ENCODE assay signal across 11 cellular contexts in genomic region chr2:202035941-202036372, GRCh38. TPM values are rescaled to one million over a fixed set of nuclear protein-coding genes. Genes with fewer than 3 reads are reported as not detected.
DNase-seq lines count a peak whose midpoint lies in the region; ATAC-seq and TF ChIP-seq lines count a peak whose summit lies in the region.
"Had no signal": no experiment of that assay in that cellular context is flagged by ENCODE, and none has a peak within 500 bp of the region (broad histone marks: within the 10 kb centered on the region; RNA-seq: fewer than 3 reads in every experiment).

No MANE protein-coding gene starts in this region.

- intact Hi-C loops in Right ventricle myocardium superior (cut with DNase I), result no loop called here
- intact Hi-C loops in left cardiac atrium (cut with DNase I), result loop anchor here in 1 of 2 donors (5.0 to 10.0 kb wide), 3 partner anchors 139 to 174 kb away; no protein-coding TSS in a partner anchor

- peak; percentile 49 for DNase-seq in Right ventricle myocardium superior
- no peak for DNase-seq in left cardiac atrium
- peak; percentile 77 for DNase-seq in endodermal cell
- peak; percentile 62 for DNase-seq in mesendoderm
- DNase-seq in upper lobe of left lung, result peak in 1 of 2 donors; percentile 78
- DNase-seq in RKO (ENCODE audit: low spot score), result no peak
- no peak for DNase-seq in stimulated activated naive B cell treated with anti-CD40 and anti-IgM and Interleukin-4, amounts not matched to agents 10 μg/mL and 1 μg/mL and 100 μg/mL, for 72 hours
- DNase-seq in ureter (ENCODE audit: low spot score), result no peak
- DNase-seq: NCI-H1694 had no signal

- no peak overlapping the region for H4K5ac ChIP-seq in mesendoderm (ENCODE audit: low read length)

- H4K8ac ChIP-seq in mesendoderm (ENCODE audit: low read depth, low read length), result no peak overlapping the region

- H3K4me1 ChIP-seq in endodermal cell (ENCODE audit: control insufficient read depth, insufficient read depth, low read length) (no peaks in the 10 kb centered on the region), mesendoderm (ENCODE audit: control insufficient read depth, low read depth, low read length) (no peaks in the 10 kb centered on the region), upper lobe of left lung (peaks cover 17 to 57% (median 29%) of the 10 kb centered on the region in 4 donors)

- WGBS in endodermal cell (ENCODE audit: insufficient coverage in 1 of 2, insufficient read length in 1 of 2), 2 experiments, result 13 to 18% methylated on average over 21 to 32 of the region's 32 CpGs
- no CpG with 5 or more reads among the region's 32 CpGs for WGBS in mesendoderm (ENCODE audit: extremely low coverage, insufficient coverage, low lambda C conversion rate)
- WGBS in upper lobe of left lung, 2 donors, result 61 to 71% methylated on average over 20 to 32 of the region's 32 CpGs

- H3K18ac ChIP-seq in mesendoderm (ENCODE audit: low read length), result peak overlapping the region; percentile 0

- ATAC-seq in Right ventricle myocardium superior (ENCODE audit: poor library complexity) (no peak), left cardiac atrium (no peak), upper lobe of left lung (ENCODE audit: low FRiP score in 2 of 2) (no peak)
- no peak for ATAC-seq in stimulated activated naive B cell treated with anti-CD40 and anti-IgM and Interleukin-4, amounts not matched to agents 10 μg/mL and 1 μg/mL and 100 μg/mL, for 72 hours (replicated peaks)

- H2AK5ac ChIP-seq in mesendoderm (ENCODE audit: low read length), result no peak overlapping the region

- no peak overlapping the region for H2BK15ac ChIP-seq in mesendoderm (replicated peaks; ENCODE audit: low read depth)

- H3K9ac ChIP-seq in endodermal cell (ENCODE audit: extremely low read depth, low read length, poor library complexity, severe bottlenecking), result peak overlapping the region; percentile 85
- H3K9ac ChIP-seq in mesendoderm (ENCODE audit: low read length), result peak overlapping the region; percentile 92

- peaks cover 37% of the 10 kb centered on the region for H3K79me2 ChIP-seq in mesendoderm (ENCODE audit: control insufficient read depth, insufficient read depth, low read length)

- peak overlapping the region; percentile 47 for H3K4me2 ChIP-seq in mesendoderm (ENCODE audit: low read length)

- no peaks in the 10 kb centered on the region for H3K27me3 ChIP-seq in endodermal cell (ENCODE audit: control insufficient read depth, insufficient read depth, low read length, poor library complexity, severe bottlenecking)
- H3K27me3 ChIP-seq in mesendoderm (ENCODE audit: insufficient read depth, low read length, poor library complexity), result no peaks in the 10 kb centered on the region
- H3K27me3 ChIP-seq in upper lobe of left lung, result peaks cover 0 to 23% (median 7%) of the 10 kb centered on the region in 4 donors

- H3K4ac ChIP-seq in mesendoderm (ENCODE audit: low read depth, low read length), result no peak overlapping the region

- peaks cover 5% of the 10 kb centered on the region for H3K27me3 Mint-ChIP-seq in endodermal cell (ENCODE audit: insufficient read depth)
- peaks cover 38 to 44% of the 10 kb centered on the region in 2 donors for H3K27me3 Mint-ChIP-seq in stimulated activated naive B cell treated with anti-CD40 and anti-IgM and Interleukin-4, amounts not matched to agents 10 μg/mL and 1 μg/mL and 100 μg/mL, for 72 hours

- H3K4me3 ChIP-seq in endodermal cell (ENCODE audit: low read length), result peak overlapping the region; percentile 97
- peak overlapping the region; percentile 86 for H3K4me3 ChIP-seq in mesendoderm (ENCODE audit: low read length)
- peak overlapping the region in 3 of 4 donors; percentile 69 to 87 (median 81) for H3K4me3 ChIP-seq in upper lobe of left lung

- no peak overlapping the region for H2BK120ac ChIP-seq in mesendoderm (ENCODE audit: low read depth, low read length)

- peak overlapping the region; percentile 80 for H3K23ac ChIP-seq in mesendoderm (ENCODE audit: low read length)

- no peaks in the 10 kb centered on the region for H3K9me3 Mint-ChIP-seq in endodermal cell
- no peaks in the 10 kb centered on the region for H3K9me3 Mint-ChIP-seq in stimulated activated naive B cell treated with anti-CD40 and anti-IgM and Interleukin-4, amounts not matched to agents 10 μg/mL and 1 μg/mL and 100 μg/mL, for 72 hours
- H3K9me3 Mint-ChIP-seq: activated T-helper 1 cell treated with anti-CD3 and anti-CD28 coated beads, Interleukin-12 subunit alpha, Interleukin-12 subunit beta, Interleukin-2, Interleukin-4 antibody, amounts not matched to agents 30 ng/mL and 10 ng/mL and 1 ng/mL, durations not matched to agents 14 hours and 24 hours and 36 hours had no signal

- H3K36me3 Mint-ChIP-seq in endodermal cell (ENCODE audit: low read depth), result peaks cover 11% of the 10 kb centered on the region
- no peaks in the 10 kb centered on the region for H3K36me3 Mint-ChIP-seq in stimulated activated naive B cell treated with anti-CD40 and anti-IgM and Interleukin-4, amounts not matched to agents 10 μg/mL and 1 μg/mL and 100 μg/mL, for 72 hours
- H3K36me3 Mint-ChIP-seq: naive B cell had no signal

- no peak for TF ChIP-seq POLR2A in upper lobe of left lung (IDR thresholded peaks at IDR 0.05)

- no peak overlapping the region for H3K27ac Mint-ChIP-seq in endodermal cell
- H3K27ac Mint-ChIP-seq in stimulated activated naive B cell treated with anti-CD40 and anti-IgM and Interleukin-4, amounts not matched to agents 10 μg/mL and 1 μg/mL and 100 μg/mL, for 72 hours, result no peak overlapping the region
- H3K27ac Mint-ChIP-seq: activated T-helper 1 cell treated with anti-CD3 and anti-CD28 coated beads, Interleukin-12 subunit alpha, Interleukin-12 subunit beta, Interleukin-2, Interleukin-4 antibody, amounts not matched to agents 30 ng/mL and 10 ng/mL and 1 ng/mL, durations not matched to agents 14 hours and 24 hours and 36 hours; naive B cell had no signal

- H3K9me3 ChIP-seq in endodermal cell (ENCODE audit: control insufficient read depth, low read length) (no peaks in the 10 kb centered on the region), upper lobe of left lung (no peaks in the 10 kb centered on the region)

- H3K56ac ChIP-seq in mesendoderm (ENCODE audit: low read length), result peak overlapping the region; percentile 96

- H2BK5ac ChIP-seq in mesendoderm (ENCODE audit: low read length), result peak overlapping the region; percentile 12

- TF ChIP-seq EP300 in upper lobe of left lung (IDR thresholded peaks at IDR 0.05), result no peak

- no peak overlapping the region for H3K4me3 Mint-ChIP-seq in endodermal cell
- no peak overlapping the region for H3K4me3 Mint-ChIP-seq in stimulated activated naive B cell treated with anti-CD40 and anti-IgM and Interleukin-4, amounts not matched to agents 10 μg/mL and 1 μg/mL and 100 μg/mL, for 72 hours
- H3K4me3 Mint-ChIP-seq: activated T-helper 1 cell treated with anti-CD3 and anti-CD28 coated beads, Interleukin-12 subunit alpha, Interleukin-12 subunit beta, Interleukin-2, Interleukin-4 antibody, amounts not matched to agents 30 ng/mL and 10 ng/mL and 1 ng/mL, durations not matched to agents 14 hours and 24 hours and 36 hours; naive B cell had no signal

- H3K36me3 ChIP-seq in endodermal cell (ENCODE audit: control insufficient read depth, insufficient read depth, low read length) (peaks cover 48% of the 10 kb centered on the region), mesendoderm (ENCODE audit: control insufficient read depth, insufficient read depth, low read length) (no peaks in the 10 kb centered on the region), upper lobe of left lung (no peaks in the 10 kb centered on the region)

- H3K27ac ChIP-seq in endodermal cell (ENCODE audit: low read depth, low read length) (peak overlapping the region; percentile 94), mesendoderm (ENCODE audit: low read depth, low read length) (no peak overlapping the region), upper lobe of left lung (no peak overlapping the region)

- TF ChIP-seq CTCF in endodermal cell (conservative IDR thresholded peaks at IDR 0.05) (no peak), upper lobe of left lung (IDR thresholded peaks at IDR 0.05) (no peak)

- no peaks in the 10 kb centered on the region for H3K79me1 ChIP-seq in mesendoderm (ENCODE audit: low read length)

- H3K4me1 Mint-ChIP-seq in endodermal cell, result peaks cover 34% of the 10 kb centered on the region
- H3K4me1 Mint-ChIP-seq in stimulated activated naive B cell treated with anti-CD40 and anti-IgM and Interleukin-4, amounts not matched to agents 10 μg/mL and 1 μg/mL and 100 μg/mL, for 72 hours, result peaks cover 14% of the 10 kb centered on the region in 2 donors

RNA-seq across cellular contexts. Expression of gene FZD7, which starts 2.3 kb away (rescaled TPM):
- total RNA-seq in Right ventricle myocardium superior (25.3 TPM), left cardiac atrium (10 to 100 TPM; 12.2 to 18.9 TPM), endodermal cell (100 to 1,000 TPM; 193 to 266 TPM), upper lobe of left lung (10 to 100 TPM in 4 of 6 donors, 1 to 10 TPM in 2; 2.6 to 15.3 (median 10.8) TPM), ureter (24.2 TPM)
- polyA plus RNA-seq in endodermal cell (2013, experiment 1 of 2), result 133 TPM
- polyA plus RNA-seq in endodermal cell (2013, experiment 2 of 2), result 134 TPM
- 61.4 TPM for polyA plus RNA-seq in mesendoderm (2013, experiment 1 of 2)
- 60.0 TPM for polyA plus RNA-seq in mesendoderm (2013, experiment 2 of 2)

RNA-seq across cellular contexts. Expression of gene KIAA2012, which starts 37.1 kb away (rescaled TPM):
- total RNA-seq in Right ventricle myocardium superior (not detected), left cardiac atrium (not detected), endodermal cell (1 to 10 TPM in 1 of 2 donors, under 1 TPM in 1; 0.62 to 1.0 TPM), upper lobe of left lung (10 to 100 TPM in 1 of 6 donors, 1 to 10 TPM in 3, under 1 TPM in 1, not detected in 1; 0.74 to 13.3 (median 2.2) TPM), ureter (not detected)
- 0.43 TPM for polyA plus RNA-seq in endodermal cell (2013, experiment 1 of 2)
- polyA plus RNA-seq in endodermal cell (2013, experiment 2 of 2), result 0.33 TPM
- not detected for polyA plus RNA-seq in mesendoderm (2013, experiment 1 of 2)
- polyA plus RNA-seq in mesendoderm (2013, experiment 2 of 2), result not detected
- total RNA-seq: activated T-helper 1 cell treated with anti-CD3 and anti-CD28 coated beads, Interleukin-12 subunit alpha, Interleukin-12 subunit beta, Interleukin-2, Interleukin-4 antibody, amounts not matched to agents 30 ng/mL and 10 ng/mL and 1 ng/mL, durations not matched to agents 14 hours and 24 hours and 36 hours had no signal

Comparison
In these comparisons a context has a peak if more than half of its experiments do, and no peak if none do; other contexts are left out.
1. DNase-seq: peak in Right ventricle myocardium superior (single experiment), endodermal cell (single experiment) and mesendoderm (single experiment); none in left cardiac atrium (single experiment), RKO (single experiment), stimulated activated naive B cell treated with anti-CD40 and anti-IgM and Interleukin-4, amounts not matched to agents 10 μg/mL and 1 μg/mL and 100 μg/mL, for 72 hours (single experiment) and ureter (single experiment).
2. Peak in every context shown above with its lines, with median percentiles within 50 percentile points of each other: H3K4me3 ChIP-seq.